In the genomic region with DNA sequence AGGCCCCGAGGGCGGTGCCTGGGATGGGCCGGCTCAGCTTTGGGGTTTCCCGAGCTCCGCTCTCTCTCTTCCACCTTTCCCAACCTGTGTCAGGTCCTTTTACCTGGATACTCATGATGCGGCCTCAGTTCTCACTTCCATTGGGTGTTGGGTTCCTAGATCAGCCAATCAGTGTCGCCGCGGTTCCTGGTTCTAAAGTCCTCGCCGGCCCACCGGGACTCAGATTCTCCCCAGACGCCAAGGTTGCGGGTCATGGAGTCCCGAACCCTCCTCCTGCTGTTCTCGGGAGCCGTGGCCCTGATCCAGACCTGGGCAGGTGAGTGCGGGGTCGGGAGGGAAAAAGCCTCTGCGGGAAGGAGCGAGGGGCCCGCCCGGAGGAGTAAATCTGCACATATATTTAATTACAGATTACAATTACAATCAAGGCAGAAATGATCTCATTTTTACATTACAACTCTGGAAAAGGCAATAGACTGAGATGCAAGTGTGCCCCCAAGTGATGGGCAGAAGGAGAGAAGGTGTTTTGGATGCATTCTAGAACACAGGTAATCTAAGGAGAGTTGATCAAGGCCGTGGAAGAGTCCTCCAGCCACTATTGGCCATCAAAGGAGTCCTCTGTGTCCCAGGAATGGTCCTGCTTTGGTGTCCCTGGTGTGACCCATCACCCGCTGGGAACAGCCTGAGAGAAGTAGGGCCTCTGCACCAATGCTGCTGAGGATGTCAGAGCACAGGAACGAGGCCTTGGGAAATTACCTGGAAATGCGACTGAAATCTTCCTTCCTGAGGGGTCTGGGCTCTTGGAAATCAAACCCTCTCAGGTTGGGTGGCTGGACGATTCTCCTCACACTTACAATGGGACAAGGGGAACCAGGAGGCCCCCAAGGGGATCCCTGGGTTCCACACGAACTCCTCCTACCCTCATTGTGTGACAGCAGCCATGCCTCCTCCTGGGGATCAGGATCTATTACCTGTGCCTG, we compare ENCODE assay signal across 8 cellular contexts.
DNase-seq lines count a peak whose midpoint lies in the region; TF ChIP-seq lines count a peak whose summit lies in the region.

No MANE protein-coding gene starts in this region.

- no peaks in the 10 kb centered on the region for H3K36me3 ChIP-seq in HEK293 (ENCODE audit: control insufficient read depth in 2 of 2, insufficient read depth in 1 of 2, low read length in 2 of 2)

- POLR2A ChIA-PET in GM10248 (lab: Yijun Ruan, JAX) (interaction anchor here (0.5 to 1.2 kb wide), 22 partner anchors 11 to 729 kb away, joined by 3 to 9 read pairs (median 3); partner anchors contain the start of genes DDX39B, NCR3 and TNF), HEK293 (lab: Yijun Ruan, JAX) (interaction anchor here (0.5 to 1.3 kb wide), 7 partner anchors 15 to 211 kb away, joined by 3 to 6 read pairs (median 3); partner anchors contain the start of genes MCCD1 and MICA)

- no peak overlapping the region for H3K27ac ChIP-seq in HEK293 (ENCODE audit: extremely low read depth, low read depth, low read length)

- CTCF ChIA-PET in GM10248 (lab: Yijun Ruan, JAX) = interaction anchor here (0.6 to 2.5 kb wide), 8 partner anchors 13 to 67 kb away, joined by 3 to 9 read pairs (median 3); partner anchors contain the start of gene MICB
- CTCF ChIA-PET in HEK293 (lab: Yijun Ruan, JAX) = interaction anchor here (0.6 to 1.9 kb wide), 2 partner anchors 21 to 96 kb away, joined by 3 to 11 read pairs; no protein-coding TSS in a partner anchor

- no peaks in the 10 kb centered on the region for H3K9me3 ChIP-seq in HEK293 (ENCODE audit: control insufficient read depth, insufficient read depth, low read depth, low read length)

- peak overlapping the region; percentile 37 for H3K4me3 ChIP-seq in HEK293 (ENCODE audit: low read depth, low read length)

- TF ChIP-seq CTCF in GM10248 (IDR thresholded peaks at IDR 0.05; ENCODE audit: control extremely low read depth, extremely low read depth, low read depth, missing control alignments) = no peak
- TF ChIP-seq CTCF in HEK293 (tag by site-specific recombination; IDR thresholded peaks at IDR 0.05) = no peak

- DNase-seq in GM10248 (ENCODE audit: extremely low spot score) (peak; percentile 93), NCI-H1417 treated with DMSO at 0.1 percent for 48 hours (lab: John Stamatoyannopoulos, UW) (peak; percentile 12), cerebellar cortex (ENCODE audit: low spot score) (peak; percentile 91), islet precursor cell (peak; percentile 91), NCI-H345 treated with DMSO at 0.1 percent for 48 hours (lab: John Stamatoyannopoulos, UW; ENCODE audit: unreplicated experiment) (no peak)
- DNase-seq in activated CD4-positive, alpha-beta T cell treated with anti-CD3 and anti-CD28 coated beads for 1 hour = peak; percentile 83
- DNase-seq in stimulated activated CD4-positive, alpha-beta T cell treated with anti-CD3 and anti-CD28 coated beads, Interleukin-12 subunit alpha, Interleukin-12 subunit beta, amount 100 ng/mL, for 24 hours (ENCODE audit: low read depth in 2 of 2) = peak; percentile 82 to 87

- no peaks in the 10 kb centered on the region for H3K4me1 ChIP-seq in HEK293 (ENCODE audit: control insufficient read depth, insufficient read depth, low read length)

TF ChIP-seq in HEK293, 187 proteins besides CTCF, POLR2A, EP300 and RAD21 (continues in another document):
- TF ChIP-seq ZNF791 (tag by site-specific recombination; IDR thresholded peaks at IDR 0.05) (no peak), ZNF777 (tag by site-specific recombination; IDR thresholded peaks at IDR 0.05; ENCODE audit: borderline replicate concordance) (no peak), SP3 (tag by site-specific recombination; IDR thresholded peaks at IDR 0.05) (peak; percentile 41; the same call in 1 of the 2 replicates), SP2 (tag by site-specific recombination; IDR thresholded peaks at IDR 0.05) (peak; percentile 44), ZNF416 (tag by site-specific recombination; IDR thresholded peaks at IDR 0.05) (no peak), ZSCAN5A (tag by site-specific recombination; IDR thresholded peaks at IDR 0.05) (no peak), MZF1 (tag by site-specific recombination; IDR thresholded peaks at IDR 0.05; ENCODE audit: borderline replicate concordance) (no peak), ZNF629 (tag by site-specific recombination; IDR thresholded peaks at IDR 0.05) (0 out of 2 replicates have a peak, but pooled peaks have one; percentile 9), ZSCAN23 (tag by site-specific recombination; IDR thresholded peaks at IDR 0.05) (no peak), KLF1 (tag by site-specific recombination; IDR thresholded peaks at IDR 0.05) (0 out of 2 replicates have a peak, but pooled peaks have one; percentile 31), GLIS1 (tag by site-specific recombination; IDR thresholded peaks at IDR 0.05) (no peak), ZFP3 (tag by site-specific recombination; IDR thresholded peaks at IDR 0.05; ENCODE audit: low read depth) (no peak), ZNF366 (tag by site-specific recombination; conservative IDR thresholded peaks at IDR 0.05) (peak; percentile 62)
- TF ChIP-seq, protein P1, sequence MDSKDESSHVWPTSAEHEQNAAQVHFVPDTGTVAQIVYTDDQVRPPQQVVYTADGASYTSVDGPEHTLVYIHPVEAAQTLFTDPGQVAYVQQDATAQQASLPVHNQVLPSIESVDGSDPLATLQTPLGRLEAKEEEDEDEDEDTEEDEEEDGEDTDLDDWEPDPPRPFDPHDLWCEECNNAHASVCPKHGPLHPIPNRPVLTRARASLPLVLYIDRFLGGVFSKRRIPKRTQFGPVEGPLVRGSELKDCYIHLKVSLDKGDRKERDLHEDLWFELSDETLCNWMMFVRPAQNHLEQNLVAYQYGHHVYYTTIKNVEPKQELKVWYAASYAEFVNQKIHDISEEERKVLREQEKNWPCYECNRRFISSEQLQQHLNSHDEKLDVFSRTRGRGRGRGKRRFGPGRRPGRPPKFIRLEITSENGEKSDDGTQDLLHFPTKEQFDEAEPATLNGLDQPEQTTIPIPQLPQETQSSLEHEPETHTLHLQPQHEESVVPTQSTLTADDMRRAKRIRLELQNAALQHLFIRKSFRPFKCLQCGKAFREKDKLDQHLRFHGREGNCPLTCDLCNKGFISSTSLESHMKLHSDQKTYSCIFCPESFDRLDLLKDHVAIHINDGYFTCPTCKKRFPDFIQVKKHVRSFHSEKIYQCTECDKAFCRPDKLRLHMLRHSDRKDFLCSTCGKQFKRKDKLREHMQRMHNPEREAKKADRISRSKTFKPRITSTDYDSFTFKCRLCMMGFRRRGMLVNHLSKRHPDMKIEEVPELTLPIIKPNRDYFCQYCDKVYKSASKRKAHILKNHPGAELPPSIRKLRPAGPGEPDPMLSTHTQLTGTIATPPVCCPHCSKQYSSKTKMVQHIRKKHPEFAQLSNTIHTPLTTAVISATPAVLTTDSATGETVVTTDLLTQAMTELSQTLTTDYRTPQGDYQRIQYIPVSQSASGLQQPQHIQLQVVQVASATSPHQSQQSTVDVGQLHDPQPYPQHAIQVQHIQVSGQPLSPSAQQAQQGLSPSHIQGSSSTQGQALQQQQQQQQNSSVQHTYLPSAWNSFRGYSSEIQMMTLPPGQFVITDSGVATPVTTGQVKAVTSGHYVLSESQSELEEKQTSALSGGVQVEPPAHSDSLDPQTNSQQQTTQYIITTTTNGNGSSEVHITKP (tag by site-specific recombination; IDR thresholded peaks at IDR 0.05) = peak; percentile 47
- TF ChIP-seq, protein P2, sequence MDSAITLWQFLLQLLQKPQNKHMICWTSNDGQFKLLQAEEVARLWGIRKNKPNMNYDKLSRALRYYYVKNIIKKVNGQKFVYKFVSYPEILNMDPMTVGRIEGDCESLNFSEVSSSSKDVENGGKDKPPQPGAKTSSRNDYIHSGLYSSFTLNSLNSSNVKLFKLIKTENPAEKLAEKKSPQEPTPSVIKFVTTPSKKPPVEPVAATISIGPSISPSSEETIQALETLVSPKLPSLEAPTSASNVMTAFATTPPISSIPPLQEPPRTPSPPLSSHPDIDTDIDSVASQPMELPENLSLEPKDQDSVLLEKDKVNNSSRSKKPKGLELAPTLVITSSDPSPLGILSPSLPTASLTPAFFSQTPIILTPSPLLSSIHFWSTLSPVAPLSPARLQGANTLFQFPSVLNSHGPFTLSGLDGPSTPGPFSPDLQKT (IDR thresholded peaks at IDR 0.05; ENCODE audit: borderline replicate concordance, low read depth, low read length) = no peak
- TF ChIP-seq, protein P3, sequence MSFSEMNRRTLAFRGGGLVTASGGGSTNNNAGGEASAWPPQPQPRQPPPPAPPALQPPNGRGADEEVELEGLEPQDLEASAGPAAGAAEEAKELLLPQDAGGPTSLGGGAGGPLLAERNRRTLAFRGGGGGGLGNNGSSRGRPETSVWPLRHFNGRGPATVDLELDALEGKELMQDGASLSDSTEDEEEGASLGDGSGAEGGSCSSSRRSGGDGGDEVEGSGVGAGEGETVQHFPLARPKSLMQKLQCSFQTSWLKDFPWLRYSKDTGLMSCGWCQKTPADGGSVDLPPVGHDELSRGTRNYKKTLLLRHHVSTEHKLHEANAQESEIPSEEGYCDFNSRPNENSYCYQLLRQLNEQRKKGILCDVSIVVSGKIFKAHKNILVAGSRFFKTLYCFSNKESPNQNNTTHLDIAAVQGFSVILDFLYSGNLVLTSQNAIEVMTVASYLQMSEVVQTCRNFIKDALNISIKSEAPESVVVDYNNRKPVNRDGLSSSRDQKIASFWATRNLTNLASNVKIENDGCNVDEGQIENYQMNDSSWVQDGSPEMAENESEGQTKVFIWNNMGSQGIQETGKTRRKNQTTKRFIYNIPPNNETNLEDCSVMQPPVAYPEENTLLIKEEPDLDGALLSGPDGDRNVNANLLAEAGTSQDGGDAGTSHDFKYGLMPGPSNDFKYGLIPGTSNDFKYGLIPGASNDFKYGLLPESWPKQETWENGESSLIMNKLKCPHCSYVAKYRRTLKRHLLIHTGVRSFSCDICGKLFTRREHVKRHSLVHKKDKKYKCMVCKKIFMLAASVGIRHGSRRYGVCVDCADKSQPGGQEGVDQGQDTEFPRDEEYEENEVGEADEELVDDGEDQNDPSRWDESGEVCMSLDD (tag by site-specific recombination; IDR thresholded peaks at IDR 0.05) = 0 out of 2 replicates have a peak, but pooled peaks have one; percentile 43
